ENCODE assay signal across 16 cellular contexts in genomic region chr11:82936261-82936660, GRCh38.
"Had no signal": no experiment of that assay in that cellular context is flagged by ENCODE, and none has a peak within 500 bp of the region (broad histone marks: within the 10 kb centered on the region; RNA-seq: fewer than 3 reads in every experiment).

No MANE protein-coding gene starts in this region.

- H3K27ac Mint-ChIP-seq: activated CD4-positive, alpha-beta memory T cell treated with anti-CD3 and anti-CD28 coated beads, Interleukin-2, amount 10 ng/mL, durations not matched to agents 7 days and 5 days; activated CD4-positive, alpha-beta T cell treated with anti-CD3 and anti-CD28 coated beads for 36 hours; activated naive CD4-positive, alpha-beta T cell treated with anti-CD3 and anti-CD28 coated beads, Interleukin-2, amount 50 U/mL, for 24 hours; brain; natural killer cell treated with Interleukin-12 subunit alpha and Interleukin-12 subunit beta and Interleukin-15 and Interleukin-18, amount 100 ng/mL, for 72 hours; stimulated activated naive CD8-positive, alpha-beta T cell treated with anti-CD3 and anti-CD28 coated beads, Interleukin-15, Interleukin-2, amounts not matched to agents 100 ng/mL and 50 ng/mL, for 24 hours; type B pancreatic cell had no signal

- H3K36me3 Mint-ChIP-seq: brain had no signal

- ATAC-seq: activated CD4-positive, alpha-beta T cell treated with anti-CD3 and anti-CD28 coated beads for 36 hours; activated T-cell treated with anti-CD3 and anti-CD28 coated beads, Interleukin-2, amount 50 U/mL, for 4 hours; left ventricle myocardium superior; natural killer cell treated with Interleukin-12 subunit alpha and Interleukin-12 subunit beta and Interleukin-15 and Interleukin-18, amount 100 ng/mL, for 72 hours; SK-N-SH treated with all-trans-retinoic acid at 6 μM for 48 hours had no signal

- H3K9me3 Mint-ChIP-seq: activated naive CD4-positive, alpha-beta T cell treated with anti-CD3 and anti-CD28 coated beads, Interleukin-2, amount 50 U/mL, for 24 hours; type B pancreatic cell had no signal

- DNase-seq: activated CD4-positive, alpha-beta memory T cell treated with anti-CD3 and anti-CD28 coated beads, Interleukin-2, amount 10 ng/mL, durations not matched to agents 7 days and 5 days; activated CD4-positive, alpha-beta T cell treated with anti-CD3 and anti-CD28 coated beads for 36 hours; activated effector memory CD4-positive, alpha-beta T cell treated with anti-CD3 and anti-CD28 coated beads, Interleukin-2, amount 50 U/mL, for 16 hours; activated T-cell treated with anti-CD3 and anti-CD28 coated beads, Interleukin-2, amount 50 U/mL, for 4 hours; amniotic stem cell; hypothalamus; left ventricle myocardium superior; mesendoderm; nucleus accumbens; WERI-Rb-1 had no signal

- H3K27me3 Mint-ChIP-seq: activated CD4-positive, alpha-beta memory T cell treated with anti-CD3 and anti-CD28 coated beads, Interleukin-2, amount 10 ng/mL, durations not matched to agents 7 days and 5 days; activated CD4-positive, alpha-beta T cell treated with anti-CD3 and anti-CD28 coated beads for 36 hours; activated naive CD4-positive, alpha-beta T cell treated with anti-CD3 and anti-CD28 coated beads, Interleukin-2, amount 50 U/mL, for 24 hours; natural killer cell treated with Interleukin-12 subunit alpha and Interleukin-12 subunit beta and Interleukin-15 and Interleukin-18, amount 100 ng/mL, for 72 hours; stimulated activated naive CD8-positive, alpha-beta T cell treated with anti-CD3 and anti-CD28 coated beads, Interleukin-15, Interleukin-2, amounts not matched to agents 100 ng/mL and 50 ng/mL, for 24 hours; type B pancreatic cell had no signal

- H3K4me3 Mint-ChIP-seq: activated CD4-positive, alpha-beta memory T cell treated with anti-CD3 and anti-CD28 coated beads, Interleukin-2, amount 10 ng/mL, durations not matched to agents 7 days and 5 days; activated CD4-positive, alpha-beta T cell treated with anti-CD3 and anti-CD28 coated beads for 36 hours; activated naive CD4-positive, alpha-beta T cell treated with anti-CD3 and anti-CD28 coated beads, Interleukin-2, amount 50 U/mL, for 24 hours; activated T-cell treated with anti-CD3 and anti-CD28 coated beads, Interleukin-2, amount 50 U/mL, for 4 hours; brain; natural killer cell treated with Interleukin-12 subunit alpha and Interleukin-12 subunit beta and Interleukin-15 and Interleukin-18, amount 100 ng/mL, for 72 hours; stimulated activated naive CD8-positive, alpha-beta T cell treated with anti-CD3 and anti-CD28 coated beads, Interleukin-15, Interleukin-2, amounts not matched to agents 100 ng/mL and 50 ng/mL, for 24 hours; type B pancreatic cell had no signal

- H3K4me1 Mint-ChIP-seq: activated CD4-positive, alpha-beta memory T cell treated with anti-CD3 and anti-CD28 coated beads, Interleukin-2, amount 10 ng/mL, durations not matched to agents 7 days and 5 days; brain had no signal
